ENCODE assay signal across 8 cellular contexts in the genomic region with DNA sequence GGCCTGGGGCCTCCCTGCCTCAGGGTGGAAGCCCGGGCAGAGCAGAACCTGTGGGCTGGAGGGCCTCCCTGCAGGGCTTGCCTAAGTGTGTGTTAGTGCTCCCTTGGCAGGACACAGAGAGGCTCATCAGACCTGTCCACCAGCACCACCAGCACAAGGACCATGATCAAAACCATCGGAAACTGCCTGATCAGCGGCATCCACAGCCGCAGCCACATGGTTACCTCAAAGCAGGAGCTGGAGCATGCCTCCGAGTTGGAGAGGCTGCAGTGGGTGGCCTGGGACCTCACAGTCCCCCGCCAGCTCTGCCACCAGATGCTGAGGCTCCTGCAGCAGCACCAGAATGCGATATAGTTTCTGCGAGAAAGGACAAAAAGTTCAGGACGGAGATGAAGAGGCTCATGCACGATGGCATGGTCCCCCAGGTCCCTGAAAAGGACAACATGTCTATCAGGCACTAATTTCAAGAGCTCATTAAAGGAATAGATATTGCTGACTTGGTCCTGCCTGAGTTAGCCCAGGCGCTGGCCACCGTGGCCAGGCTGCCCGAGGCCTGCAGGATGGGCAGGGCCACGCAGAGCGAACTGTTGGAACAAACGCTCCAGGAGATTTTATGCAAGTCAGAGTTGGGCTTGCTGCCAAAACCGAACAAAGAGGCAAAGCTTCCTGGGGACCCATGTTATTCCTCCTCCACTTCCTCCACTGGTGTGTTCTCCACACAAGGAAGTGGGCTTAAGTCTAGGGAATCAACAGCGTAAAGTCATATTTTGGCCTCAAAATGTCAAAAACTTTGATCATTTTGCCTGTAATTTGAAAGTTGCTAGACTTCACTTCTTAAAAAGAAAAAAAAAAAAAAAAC.
DNase-seq lines count a peak whose midpoint lies in the region; ATAC-seq and TF ChIP-seq lines count a peak whose summit lies in the region.

No MANE protein-coding gene starts in this region.

- no peaks in the 10 kb centered on the region for H3K36me3 ChIP-seq in endodermal cell (ENCODE audit: control insufficient read depth, insufficient read depth, low read length)

- no peaks in the 10 kb centered on the region for H3K9me3 ChIP-seq in endodermal cell (ENCODE audit: control insufficient read depth, low read length)

- intact Hi-C loops in CD14-positive monocyte (cut with micrococcal nuclease), result no loop called here

- WGBS in endodermal cell (ENCODE audit: insufficient coverage in 1 of 2, insufficient read length in 1 of 2), 2 experiments, result 93 to 98% methylated on average over 17 to 18 of the region's 18 CpGs

- H3K9ac ChIP-seq in endodermal cell (ENCODE audit: extremely low read depth, low read length, poor library complexity, severe bottlenecking), result no peak overlapping the region

- H3K4me1 ChIP-seq in endodermal cell (ENCODE audit: control insufficient read depth, insufficient read depth, low read length), result no peaks in the 10 kb centered on the region

- no peak overlapping the region for H3K4me3 ChIP-seq in endodermal cell (ENCODE audit: low read length)

- no peaks in the 10 kb centered on the region for H3K27me3 ChIP-seq in endodermal cell (ENCODE audit: control insufficient read depth, insufficient read depth, low read length, poor library complexity, severe bottlenecking)

- H3K36me3 Mint-ChIP-seq in CD14-positive monocyte (no peaks in the 10 kb centered on the region), endodermal cell (ENCODE audit: low read depth) (no peaks in the 10 kb centered on the region), nephron (ENCODE audit: low read depth) (no peaks in the 10 kb centered on the region), nephron progenitor cell (ENCODE audit: low read depth) (no peaks in the 10 kb centered on the region)

- no peak for TF ChIP-seq CTCF in CD14-positive monocyte (IDR thresholded peaks at IDR 0.05)
- no peak for TF ChIP-seq CTCF in endodermal cell (conservative IDR thresholded peaks at IDR 0.05)
- TF ChIP-seq CTCF in nephron (IDR thresholded peaks at IDR 0.05; ENCODE audit: unreplicated experiment in 3 of 3), result no peak
- no peak for TF ChIP-seq CTCF in nephron progenitor cell (IDR thresholded peaks at IDR 0.05)

- no peak for ATAC-seq in GM19397 (IDR thresholded peaks at IDR 0.05; ENCODE audit: unreplicated experiment)
- ATAC-seq in HG02884 (IDR thresholded peaks at IDR 0.05; ENCODE audit: unreplicated experiment), result no peak

- H3K27me3 Mint-ChIP-seq in CD14-positive monocyte (ENCODE audit: low read depth in 3 of 3) (peaks cover 0 to 2% (median 0%) of the 10 kb centered on the region in 3 donors), endodermal cell (ENCODE audit: insufficient read depth) (no peaks in the 10 kb centered on the region), nephron (ENCODE audit: low read depth) (peaks cover 3% of the 10 kb centered on the region), nephron progenitor cell (ENCODE audit: low read depth, poor library complexity) (peaks cover 7% of the 10 kb centered on the region)

- peak overlapping the region; percentile 14 to 85 (median 63) for H3K27ac Mint-ChIP-seq in CD14-positive monocyte
- no peak overlapping the region for H3K27ac Mint-ChIP-seq in endodermal cell
- H3K27ac Mint-ChIP-seq in nephron, result peak overlapping the region; percentile 48 to 86 (median 80)
- no peak overlapping the region for H3K27ac Mint-ChIP-seq in nephron progenitor cell

- H3K9me3 Mint-ChIP-seq in CD14-positive monocyte (peaks cover 0 to 3% (median 0%) of the 10 kb centered on the region in 7 donors), endodermal cell (no peaks in the 10 kb centered on the region), nephron (no peaks in the 10 kb centered on the region), nephron progenitor cell (peaks cover 7% of the 10 kb centered on the region)

- H3K4me1 Mint-ChIP-seq in CD14-positive monocyte (peaks cover 25% of the 10 kb centered on the region), endodermal cell (peaks cover 4% of the 10 kb centered on the region), nephron (peaks cover 20% of the 10 kb centered on the region), nephron progenitor cell (peaks cover 36% of the 10 kb centered on the region)

- peak overlapping the region; percentile 48 to 58 for H3K4me3 Mint-ChIP-seq in CD14-positive monocyte
- no peak overlapping the region for H3K4me3 Mint-ChIP-seq in endodermal cell
- peak overlapping the region in 1 of 3 experiments; percentile 30 for H3K4me3 Mint-ChIP-seq in nephron
- no peak overlapping the region for H3K4me3 Mint-ChIP-seq in nephron progenitor cell

- DNase-seq in CD14-positive monocyte (ENCODE audit: low spot score) (no peak), NCI-H2171 (lab: John Stamatoyannopoulos, UW) (peak; percentile 15), endodermal cell (peak; percentile 24), D341Med (ENCODE audit: low spot score) (no peak), nephron progenitor cell (no peak)

- no peak overlapping the region for H3K27ac ChIP-seq in endodermal cell (ENCODE audit: low read depth, low read length)

Comparison
In these comparisons a context has a peak if more than half of its experiments do, and no peak if none do; other contexts are left out.
1. DNase-seq: peak in NCI-H2171 (single experiment) and endodermal cell (single experiment); none in CD14-positive monocyte (single experiment), D341Med (single experiment) and nephron progenitor cell (single experiment).
2. H3K27ac Mint-ChIP-seq: peak in CD14-positive monocyte (7 of 7) and nephron (3 of 3); none in endodermal cell (single experiment) and nephron progenitor cell (single experiment).
3. H3K4me3 Mint-ChIP-seq: peak in CD14-positive monocyte (2 of 2); none in endodermal cell (single experiment) and nephron progenitor cell (single experiment).